In the genomic region with DNA sequence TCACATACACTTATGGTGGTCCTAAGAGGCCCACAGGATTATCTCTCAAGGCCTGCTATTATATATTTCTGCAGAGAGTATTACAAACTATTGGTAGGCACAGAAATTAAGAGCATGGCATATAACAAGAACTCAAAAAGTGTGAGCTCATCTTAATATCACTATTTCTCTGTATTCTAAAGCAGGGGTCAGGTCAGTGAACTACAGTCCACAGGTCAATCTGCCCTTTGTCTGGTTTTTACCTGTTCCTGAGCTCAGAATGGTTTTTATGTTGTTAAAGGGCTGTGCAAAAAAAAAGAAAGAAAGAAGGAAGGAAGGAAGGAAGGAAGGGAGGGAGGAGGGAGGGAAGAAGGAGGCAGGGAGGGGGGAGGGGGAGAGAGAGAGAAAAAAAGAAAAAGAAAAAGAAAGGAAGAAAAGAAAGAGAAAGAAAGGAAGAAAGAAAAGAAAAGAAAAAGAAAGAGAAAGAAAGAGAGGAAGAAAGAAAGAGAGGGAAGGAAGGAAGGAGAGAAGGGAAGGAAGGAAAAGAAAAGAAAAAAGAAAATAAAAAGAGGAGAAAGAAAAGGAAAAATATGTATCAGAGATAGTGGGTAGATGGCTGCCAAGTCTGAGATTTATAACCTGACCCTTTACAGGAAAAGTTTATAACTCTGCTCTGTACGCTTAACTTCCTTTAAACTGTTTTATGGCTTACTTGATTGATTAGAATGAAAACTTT, we compare ENCODE assay signal across 27 cellular contexts. TPM values are rescaled to one million over a fixed set of nuclear protein-coding genes. Genes with fewer than 3 reads are reported as not detected.
"Had no signal": no experiment of that assay in that cellular context is flagged by ENCODE, and none has a peak within 500 bp of the region (broad histone marks: within the 10 kb centered on the region; RNA-seq: fewer than 3 reads in every experiment).

No MANE protein-coding gene starts in this region.

- H3K4me3 ChIP-seq: heart right ventricle, lung, psoas muscle, right atrium auricular region, skin epidermis, testis, vagina had no signal

- H3K4me3 Mint-ChIP-seq: activated CD4-positive, alpha-beta T cell treated with anti-CD3 and anti-CD28 coated beads, Interleukin-2, amount 10 ng/mL, durations not matched to agents 7 days and 5 days; activated naive CD4-positive, alpha-beta T cell treated with anti-CD3 and anti-CD28 coated beads for 36 hours; activated naive CD8-positive, alpha-beta T cell treated with anti-CD3 and anti-CD28 coated beads, Interleukin-2, amount 50 U/mL, for 24 hours; activated T-cell treated with anti-CD3 and anti-CD28 coated beads, Interleukin-2, amount 50 U/mL, for 24 hours; brain; natural killer cell; stimulated activated memory B cell treated with anti-CD40 and anti-IgM and Interleukin-4, amounts not matched to agents 10 μg/mL and 1 μg/mL and 100 μg/mL, for 72 hours; T-helper 1 cell treated with Interleukin-12 subunit alpha and Interleukin-12 subunit beta and Interleukin-4 antibody, amounts not matched to agents 30 μg/mL and 1 μg/mL, for 36 hours; type B pancreatic cell had no signal

- H3K9me3 Mint-ChIP-seq: activated CD4-positive, alpha-beta T cell treated with anti-CD3 and anti-CD28 coated beads, Interleukin-2, amount 10 ng/mL, durations not matched to agents 7 days and 5 days; activated naive CD4-positive, alpha-beta T cell treated with anti-CD3 and anti-CD28 coated beads for 36 hours; activated naive CD8-positive, alpha-beta T cell treated with anti-CD3 and anti-CD28 coated beads, Interleukin-2, amount 50 U/mL, for 24 hours; activated T-cell treated with anti-CD3 and anti-CD28 coated beads, Interleukin-2, amount 50 U/mL, for 24 hours; brain; natural killer cell; stimulated activated memory B cell treated with anti-CD40 and anti-IgM and Interleukin-4, amounts not matched to agents 10 μg/mL and 1 μg/mL and 100 μg/mL, for 72 hours; T-helper 1 cell treated with Interleukin-12 subunit alpha and Interleukin-12 subunit beta and Interleukin-4 antibody, amounts not matched to agents 30 μg/mL and 1 μg/mL, for 36 hours; type B pancreatic cell had no signal

- H3K27me3 Mint-ChIP-seq: activated CD4-positive, alpha-beta T cell treated with anti-CD3 and anti-CD28 coated beads, Interleukin-2, amount 10 ng/mL, durations not matched to agents 7 days and 5 days; activated T-cell treated with anti-CD3 and anti-CD28 coated beads, Interleukin-2, amount 50 U/mL, for 24 hours; brain; stimulated activated memory B cell treated with anti-CD40 and anti-IgM and Interleukin-4, amounts not matched to agents 10 μg/mL and 1 μg/mL and 100 μg/mL, for 72 hours; type B pancreatic cell had no signal

- FAIRE-seq: endometrium, keratinocyte had no signal

- H3K27ac Mint-ChIP-seq: activated CD4-positive, alpha-beta T cell treated with anti-CD3 and anti-CD28 coated beads, Interleukin-2, amount 10 ng/mL, durations not matched to agents 7 days and 5 days; activated naive CD4-positive, alpha-beta T cell treated with anti-CD3 and anti-CD28 coated beads for 36 hours; activated naive CD8-positive, alpha-beta T cell treated with anti-CD3 and anti-CD28 coated beads, Interleukin-2, amount 50 U/mL, for 24 hours; activated T-cell treated with anti-CD3 and anti-CD28 coated beads, Interleukin-2, amount 50 U/mL, for 24 hours; natural killer cell; T-helper 1 cell treated with Interleukin-12 subunit alpha and Interleukin-12 subunit beta and Interleukin-4 antibody, amounts not matched to agents 30 μg/mL and 1 μg/mL, for 36 hours; type B pancreatic cell had no signal

- ATAC-seq: activated naive CD8-positive, alpha-beta T cell treated with anti-CD3 and anti-CD28 coated beads, Interleukin-2, amount 50 U/mL, for 24 hours; heart right ventricle; natural killer cell; psoas muscle; stimulated activated memory B cell treated with anti-CD40 and anti-IgM and Interleukin-4, amounts not matched to agents 10 μg/mL and 1 μg/mL and 100 μg/mL, for 72 hours had no signal

- H3K9me3 ChIP-seq: heart right ventricle, psoas muscle, right atrium auricular region, testis, vagina had no signal

- H3K27ac ChIP-seq: heart right ventricle, psoas muscle, right atrium auricular region, skin epidermis, testis, vagina had no signal

- H3K4me1 ChIP-seq: psoas muscle, right atrium auricular region, testis, vagina had no signal

- H3K4me1 Mint-ChIP-seq: natural killer cell had no signal

- H3K36me3 ChIP-seq: heart right ventricle, right atrium auricular region, vagina had no signal

- H3K36me3 Mint-ChIP-seq: brain; natural killer cell; stimulated activated memory B cell treated with anti-CD40 and anti-IgM and Interleukin-4, amounts not matched to agents 10 μg/mL and 1 μg/mL and 100 μg/mL, for 72 hours; type B pancreatic cell had no signal

- H3K27me3 ChIP-seq: heart right ventricle, right atrium auricular region, testis, vagina had no signal

- DNase-seq: activated CD4-positive, alpha-beta T cell treated with anti-CD3 and anti-CD28 coated beads, Interleukin-2, amount 10 ng/mL, durations not matched to agents 7 days and 5 days; activated CD4-positive, CD25-positive, alpha-beta regulatory T cell treated with anti-CD3 and anti-CD28 coated beads, Interleukin-2, amount 50 U/mL, for 72 hours; activated effector memory CD4-positive, alpha-beta T cell treated with Interleukin-2 at 50 U/mL for 16 hours; activated naive CD4-positive, alpha-beta T cell treated with anti-CD3 and anti-CD28 coated beads for 36 hours; activated naive CD8-positive, alpha-beta T cell treated with anti-CD3 and anti-CD28 coated beads, Interleukin-2, amount 50 U/mL, for 24 hours; activated T-cell treated with anti-CD3 and anti-CD28 coated beads, Interleukin-2, amount 50 U/mL, for 24 hours; effector CD4-positive, alpha-beta T cell; heart right ventricle; natural killer cell; psoas muscle; stimulated activated CD4-positive, alpha-beta T cell treated with anti-CD3 and anti-CD28 coated beads, Interleukin-15, amount 100 ng/mL, for 24 hours; testis had no signal

RNA-seq across cellular contexts. Expression of gene SCYGR1, which starts 11.1 kb away (rescaled TPM):
- total RNA-seq: activated CD4-positive, alpha-beta T cell treated with anti-CD3 and anti-CD28 coated beads, Interleukin-2, amount 10 ng/mL, durations not matched to agents 7 days and 5 days; activated naive CD4-positive, alpha-beta T cell treated with anti-CD3 and anti-CD28 coated beads for 36 hours; cardiac septum; chondrocyte; epithelial cell of proximal tubule; fibroblast of villous mesenchyme; heart right ventricle; lung; natural killer cell; osteocyte; psoas muscle; right atrium auricular region; testis; vagina had no signal
- polyA plus RNA-seq: heart right ventricle, keratinocyte, lung, psoas muscle had no signal

RNA-seq across cellular contexts. Expression of gene TM4SF20, which starts 19.7 kb away (rescaled TPM):
- total RNA-seq: activated CD4-positive, alpha-beta T cell treated with anti-CD3 and anti-CD28 coated beads, Interleukin-2, amount 10 ng/mL, durations not matched to agents 7 days and 5 days; activated naive CD4-positive, alpha-beta T cell treated with anti-CD3 and anti-CD28 coated beads for 36 hours; cardiac septum; chondrocyte; epithelial cell of proximal tubule; heart right ventricle; lung; natural killer cell; osteocyte; psoas muscle; right atrium auricular region; vagina had no signal
- polyA plus RNA-seq: heart right ventricle, keratinocyte had no signal
